In genomic region chr11:61635787-61636186, GRCh38 we compare ENCODE assay signal across 16 cellular contexts.
"Had no signal": no experiment of that assay in that cellular context is flagged by ENCODE, and none has a peak within 500 bp of the region (broad histone marks: within the 10 kb centered on the region; RNA-seq: fewer than 3 reads in every experiment).

No MANE protein-coding gene starts in this region.

- DNase-seq: activated CD4-positive, alpha-beta memory T cell treated with anti-CD3 and anti-CD28 coated beads for 36 hours; activated CD4-positive, alpha-beta T cell treated with anti-CD3 and anti-CD28 coated beads for 48 hours; activated effector memory CD4-positive, alpha-beta T cell treated with Interleukin-2 at 50 U/mL for 16 hours; activated naive CD4-positive, alpha-beta T cell treated with anti-CD3 and anti-CD28 coated beads, Interleukin-2, amount 10 ng/mL, durations not matched to agents 7 days and 5 days; activated T-cell treated with anti-CD3 and anti-CD28 coated beads, Interleukin-2, amount 50 U/mL, for 72 hours; heart right ventricle; lower lobe of right lung; mesendoderm; naive B cell; occipital lobe; small intestine; stimulated activated CD4-positive, alpha-beta T cell treated with anti-CD3 and anti-CD28 coated beads, Interleukin-2, amount 100 ng/mL, for 24 hours; stimulated activated naive CD8-positive, alpha-beta T cell treated with anti-CD3 and anti-CD28 coated beads, Interleukin-15, amount 100 ng/mL, for 72 hours; tibial artery had no signal

- H3K4me1 Mint-ChIP-seq: activated naive CD4-positive, alpha-beta T cell treated with anti-CD3 and anti-CD28 coated beads, Interleukin-2, amount 10 ng/mL, durations not matched to agents 7 days and 5 days; naive B cell; stimulated activated effector memory CD8-positive, alpha-beta T cell treated with anti-CD3 and anti-CD28 coated beads, Interleukin-12 subunit alpha, Interleukin-12 subunit beta, amount 100 ng/mL, for 72 hours; stimulated activated naive CD8-positive, alpha-beta T cell treated with anti-CD3 and anti-CD28 coated beads, Interleukin-15, amount 100 ng/mL, for 72 hours had no signal

- H3K36me3 Mint-ChIP-seq: activated CD4-positive, alpha-beta memory T cell treated with anti-CD3 and anti-CD28 coated beads for 36 hours; activated naive CD4-positive, alpha-beta T cell treated with anti-CD3 and anti-CD28 coated beads, Interleukin-2, amount 10 ng/mL, durations not matched to agents 7 days and 5 days; naive B cell; stimulated activated effector memory CD8-positive, alpha-beta T cell treated with anti-CD3 and anti-CD28 coated beads, Interleukin-12 subunit alpha, Interleukin-12 subunit beta, amount 100 ng/mL, for 72 hours had no signal

- H3K9me3 Mint-ChIP-seq: activated CD4-positive, alpha-beta memory T cell treated with anti-CD3 and anti-CD28 coated beads for 36 hours; activated naive CD4-positive, alpha-beta T cell treated with anti-CD3 and anti-CD28 coated beads, Interleukin-2, amount 10 ng/mL, durations not matched to agents 7 days and 5 days; activated T-cell treated with anti-CD3 and anti-CD28 coated beads, Interleukin-2, amount 50 U/mL, for 72 hours; naive B cell; stimulated activated effector memory CD8-positive, alpha-beta T cell treated with anti-CD3 and anti-CD28 coated beads, Interleukin-12 subunit alpha, Interleukin-12 subunit beta, amount 100 ng/mL, for 72 hours; stimulated activated naive CD8-positive, alpha-beta T cell treated with anti-CD3 and anti-CD28 coated beads, Interleukin-15, amount 100 ng/mL, for 72 hours had no signal

- H3K27ac ChIP-seq: cardiac muscle cell, heart right ventricle, lower lobe of right lung, tibial artery had no signal

- H3K4me1 ChIP-seq: heart right ventricle, lower lobe of right lung, tibial artery had no signal

- H3K4me3 ChIP-seq: cardiac muscle cell, heart right ventricle, lower lobe of right lung, tibial artery had no signal

- H3K9me3 ChIP-seq: heart right ventricle, lower lobe of right lung, tibial artery had no signal

- H3K27me3 Mint-ChIP-seq: stimulated activated naive CD8-positive, alpha-beta T cell treated with anti-CD3 and anti-CD28 coated beads, Interleukin-15, amount 100 ng/mL, for 72 hours had no signal

- H3K27ac Mint-ChIP-seq: activated CD4-positive, alpha-beta memory T cell treated with anti-CD3 and anti-CD28 coated beads for 36 hours; activated naive CD4-positive, alpha-beta T cell treated with anti-CD3 and anti-CD28 coated beads, Interleukin-2, amount 10 ng/mL, durations not matched to agents 7 days and 5 days; activated T-cell treated with anti-CD3 and anti-CD28 coated beads, Interleukin-2, amount 50 U/mL, for 72 hours; naive B cell; stimulated activated effector memory CD8-positive, alpha-beta T cell treated with anti-CD3 and anti-CD28 coated beads, Interleukin-12 subunit alpha, Interleukin-12 subunit beta, amount 100 ng/mL, for 72 hours had no signal

- H3K4me3 Mint-ChIP-seq: activated CD4-positive, alpha-beta memory T cell treated with anti-CD3 and anti-CD28 coated beads for 36 hours; activated naive CD4-positive, alpha-beta T cell treated with anti-CD3 and anti-CD28 coated beads, Interleukin-2, amount 10 ng/mL, durations not matched to agents 7 days and 5 days; activated T-cell treated with anti-CD3 and anti-CD28 coated beads, Interleukin-2, amount 50 U/mL, for 72 hours; naive B cell; stimulated activated effector memory CD8-positive, alpha-beta T cell treated with anti-CD3 and anti-CD28 coated beads, Interleukin-12 subunit alpha, Interleukin-12 subunit beta, amount 100 ng/mL, for 72 hours; stimulated activated naive CD8-positive, alpha-beta T cell treated with anti-CD3 and anti-CD28 coated beads, Interleukin-15, amount 100 ng/mL, for 72 hours had no signal

- H3K36me3 ChIP-seq: cardiac muscle cell, heart right ventricle, lower lobe of right lung, tibial artery had no signal

- H3K27me3 ChIP-seq: cardiac muscle cell had no signal
